ENCODE assay signal across 1 cellular context in genomic region chr4:101332424-101332823, GRCh38.
TF ChIP-seq lines count a peak whose summit lies in the region.

No MANE protein-coding gene starts in this region.

TF ChIP-seq in GM23338, 12 proteins besides CTCF, POLR2A, EP300 and RAD21 (continued from another document):
- TF ChIP-seq ZNF462 (CRISPR knock-in tag; IDR thresholded peaks at IDR 0.05) (no peak), REST (IDR thresholded peaks at IDR 0.05; ENCODE audit: unreplicated experiment) (peak; percentile 41), NANOG (IDR thresholded peaks at IDR 0.05; ENCODE audit: borderline replicate concordance) (no peak)
